In the genomic region with DNA sequence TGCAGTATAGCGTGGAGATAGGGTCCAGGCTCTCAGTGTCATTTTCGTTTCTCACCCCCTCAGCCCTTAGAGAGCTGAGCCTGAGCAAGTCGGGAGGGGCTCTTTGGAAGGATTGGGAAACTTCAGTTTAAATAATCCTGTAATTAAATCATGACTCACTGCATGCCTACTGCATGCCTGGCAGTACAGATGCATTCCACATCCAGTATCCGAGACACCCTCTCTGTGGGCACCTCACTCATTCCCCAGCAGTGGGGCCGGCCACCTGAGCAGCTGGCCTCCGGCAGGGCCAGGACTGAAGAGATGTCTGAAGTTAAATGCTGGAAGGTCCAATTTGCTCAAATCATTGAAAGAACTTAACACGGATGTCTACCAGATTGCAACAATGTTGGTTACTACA, we compare ENCODE assay signal across 12 cellular contexts.
DNase-seq lines count a peak whose midpoint lies in the region; ATAC-seq and TF ChIP-seq lines count a peak whose summit lies in the region.
"Had no signal": no experiment of that assay in that cellular context is flagged by ENCODE, and none has a peak within 500 bp of the region (broad histone marks: within the 10 kb centered on the region; RNA-seq: fewer than 3 reads in every experiment).

No MANE protein-coding gene starts in this region.

- H3K27me3 ChIP-seq in transverse colon: no peaks in the 10 kb centered on the region

- intact Hi-C loops in transverse colon (cut with DNase I; ENCODE audit: low total_unique reads): no loop called here

- H3K27ac ChIP-seq in transverse colon: peak overlapping the region in 1 of 4 donors; percentile 67

- H3K4me3 ChIP-seq in AG10803 (ENCODE audit: low read length) (no peak overlapping the region), cardiac fibroblast (replicated peaks in 1 of 2; ENCODE audit: low read depth in 2 of 2, low read length in 2 of 2) (no peak overlapping the region), transverse colon (no peak overlapping the region)

- H3K36me3 ChIP-seq in transverse colon: no peaks in the 10 kb centered on the region

- peak; percentile 71 for DNase-seq in AG10803 (ENCODE audit: low read depth)
- DNase-seq in LoVo (ENCODE audit: low spot score): peak; percentile 3
- peak; percentile 11 to 14 for DNase-seq in cardiac fibroblast (ENCODE audit: low read depth in 2 of 2)
- DNase-seq in myocyte (ENCODE audit: low read depth): peak; percentile 50
- no peak for DNase-seq in transverse colon
- DNase-seq in NOMO-1 (lab: John Stamatoyannopoulos, UW; ENCODE audit: unreplicated experiment in 2 of 2): no peak
- no peak for DNase-seq in left lobe of liver (ENCODE audit: low spot score)
- DNase-seq: NCI-H1092; NCI-H2227 treated with DMSO at 0.1 percent for 48 hours; stimulated activated naive CD8-positive, alpha-beta T cell treated with anti-CD3 and anti-CD28 coated beads, Interleukin-15, amount 100 ng/mL, for 72 hours; T-cell had no signal

- WGBS in transverse colon (ENCODE audit: low coverage in 1 of 2), 2 donors: 72% methylated on average over 7 of the region's 7 CpGs; no CpG with 5 or more reads in 1 of the 2 donors

- TF ChIP-seq POLR2A in transverse colon (IDR thresholded peaks at IDR 0.05): no peak

- no peak for TF ChIP-seq EP300 in transverse colon (IDR thresholded peaks at IDR 0.05; ENCODE audit: low read depth)

- in situ Hi-C loops in transverse colon (cut with MboI; ENCODE audit: low pct_ligation_motif_present in 1 of 4, low pct_unique_long_range_greater_than_20kb in 1 of 4, low sequenced_read_pairs in 3 of 4): no loop called here

- H3K4me1 ChIP-seq in transverse colon: peaks cover 0 to 15% (median 8%) of the 10 kb centered on the region in 4 donors

- no peaks in the 10 kb centered on the region for H3K9me3 ChIP-seq in transverse colon

- TF ChIP-seq CTCF in AG10803 (conservative IDR thresholded peaks at IDR 0.05; ENCODE audit: low read length) (no peak), cardiac fibroblast (IDR thresholded peaks at IDR 0.05; ENCODE audit: low read depth, low read length) (no peak), transverse colon (IDR thresholded peaks at IDR 0.05) (no peak)

- ATAC-seq in GM21717 (IDR thresholded peaks at IDR 0.05; ENCODE audit: unreplicated experiment) (no peak), left lobe of liver (no peak)
- ATAC-seq: stimulated activated naive CD8-positive, alpha-beta T cell treated with anti-CD3 and anti-CD28 coated beads, Interleukin-15, amount 100 ng/mL, for 72 hours; T-cell had no signal

Comparison
In these comparisons a context has a peak if more than half of its experiments do, and no peak if none do; other contexts are left out.
1. DNase-seq: peak in AG10803 (single experiment), LoVo (single experiment), cardiac fibroblast (2 of 2) and myocyte (single experiment); none in transverse colon (single experiment), NOMO-1 (0 of 2) and left lobe of liver (single experiment).